Comparison of ENCODE assay signal across 14 cellular contexts in the genomic region with DNA sequence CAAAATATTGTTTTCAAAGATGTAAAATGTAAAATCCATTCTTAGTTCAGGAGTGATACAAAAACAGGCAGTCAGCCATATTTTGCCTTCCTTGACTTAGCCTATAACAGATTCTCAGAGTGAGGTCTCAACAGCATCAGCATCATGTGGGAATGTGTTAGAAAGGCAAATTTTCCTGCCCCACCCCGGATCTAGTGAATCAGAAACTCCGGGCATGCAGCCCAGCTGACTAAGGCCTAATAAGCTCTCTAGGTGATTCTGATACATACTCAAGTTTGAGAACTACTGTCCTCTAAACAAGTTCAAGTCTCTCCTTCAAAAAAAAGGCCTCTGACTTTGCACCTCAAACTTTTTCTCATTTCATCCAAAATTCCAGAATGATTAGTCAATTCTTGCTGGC. TPM values are rescaled to one million over a fixed set of nuclear protein-coding genes. Genes with fewer than 3 reads are reported as not detected.
DNase-seq lines count a peak whose midpoint lies in the region; ATAC-seq and TF ChIP-seq lines count a peak whose summit lies in the region.
"Had no signal": no experiment of that assay in that cellular context is flagged by ENCODE, and none has a peak within 500 bp of the region (broad histone marks: within the 10 kb centered on the region; RNA-seq: fewer than 3 reads in every experiment).

No MANE protein-coding gene starts in this region.

- H3K9me3 Mint-ChIP-seq in chondrocyte (ENCODE audit: low read depth) = no peaks in the 10 kb centered on the region
- H3K9me3 Mint-ChIP-seq in stimulated activated effector memory CD8-positive, alpha-beta T cell treated with anti-CD3 and anti-CD28 coated beads, Interleukin-12 subunit alpha, Interleukin-12 subunit beta, amount 100 ng/mL, for 72 hours = no peaks in the 10 kb centered on the region
- no peaks in the 10 kb centered on the region for H3K9me3 Mint-ChIP-seq in CD4-positive, alpha-beta T cell

- CTCF ChIA-PET in CD4-positive, alpha-beta T cell (lab: Charles Lee) = no interaction called here

- POLR2A ChIA-PET in CD4-positive, alpha-beta T cell (lab: Charles Lee) = no interaction called here

- H3K27ac Mint-ChIP-seq in chondrocyte (ENCODE audit: unreplicated experiment) = peak overlapping the region; percentile 84
- H3K27ac Mint-ChIP-seq in stimulated activated effector memory CD8-positive, alpha-beta T cell treated with anti-CD3 and anti-CD28 coated beads, Interleukin-12 subunit alpha, Interleukin-12 subunit beta, amount 100 ng/mL, for 72 hours = no peak overlapping the region
- H3K27ac Mint-ChIP-seq in CD4-positive, alpha-beta T cell = no peak overlapping the region
- H3K27ac Mint-ChIP-seq: CD4-positive, CD25-positive, alpha-beta regulatory T cell had no signal

- H3K4me3 Mint-ChIP-seq in chondrocyte (ENCODE audit: unreplicated experiment) = no peak overlapping the region
- no peak overlapping the region for H3K4me3 Mint-ChIP-seq in stimulated activated effector memory CD8-positive, alpha-beta T cell treated with anti-CD3 and anti-CD28 coated beads, Interleukin-12 subunit alpha, Interleukin-12 subunit beta, amount 100 ng/mL, for 72 hours
- no peak overlapping the region for H3K4me3 Mint-ChIP-seq in CD4-positive, alpha-beta T cell
- H3K4me3 Mint-ChIP-seq: CD4-positive, CD25-positive, alpha-beta regulatory T cell had no signal

- H3K9me3 ChIP-seq in CD4-positive, alpha-beta T cell (ENCODE audit: control insufficient read depth, low read length) = no peaks in the 10 kb centered on the region

- H3K27ac ChIP-seq in CD4-positive, alpha-beta T cell (ENCODE audit: low read depth, low read length) = no peak overlapping the region

- intact Hi-C loops in CD4-positive, alpha-beta T cell (cut with DNase I, micrococcal nuclease) = no loop called here

- no peak for ATAC-seq in stimulated activated effector memory CD8-positive, alpha-beta T cell treated with anti-CD3 and anti-CD28 coated beads, Interleukin-12 subunit alpha, Interleukin-12 subunit beta, amount 100 ng/mL, for 72 hours
- ATAC-seq in GM21576 (IDR thresholded peaks at IDR 0.05; ENCODE audit: unreplicated experiment) = no peak
- ATAC-seq in CD4-positive, alpha-beta T cell (ENCODE audit: poor library complexity) = no peak
- ATAC-seq: K562 had no signal

- H3K27me3 ChIP-seq in CD4-positive, alpha-beta T cell (ENCODE audit: control insufficient read depth, insufficient read depth, low read length) = no peaks in the 10 kb centered on the region

- H3K27me3 Mint-ChIP-seq in chondrocyte (ENCODE audit: low read depth) = no peaks in the 10 kb centered on the region
- no peaks in the 10 kb centered on the region for H3K27me3 Mint-ChIP-seq in CD4-positive, alpha-beta T cell
- H3K27me3 Mint-ChIP-seq: CD4-positive, CD25-positive, alpha-beta regulatory T cell had no signal

- H3K36me3 Mint-ChIP-seq in chondrocyte (ENCODE audit: low read depth) = no peaks in the 10 kb centered on the region
- no peaks in the 10 kb centered on the region for H3K36me3 Mint-ChIP-seq in stimulated activated effector memory CD8-positive, alpha-beta T cell treated with anti-CD3 and anti-CD28 coated beads, Interleukin-12 subunit alpha, Interleukin-12 subunit beta, amount 100 ng/mL, for 72 hours
- no peaks in the 10 kb centered on the region for H3K36me3 Mint-ChIP-seq in CD4-positive, alpha-beta T cell (ENCODE audit: low read depth)
- H3K36me3 Mint-ChIP-seq: CD4-positive, CD25-positive, alpha-beta regulatory T cell had no signal

- TF ChIP-seq CTCF in chondrocyte (IDR thresholded peaks at IDR 0.05) = no peak
- TF ChIP-seq CTCF in CD4-positive, alpha-beta T cell (IDR thresholded peaks at IDR 0.05) = no peak

- H3K4me1 Mint-ChIP-seq in chondrocyte (ENCODE audit: low read depth) = peaks cover 38% of the 10 kb centered on the region
- H3K4me1 Mint-ChIP-seq in stimulated activated effector memory CD8-positive, alpha-beta T cell treated with anti-CD3 and anti-CD28 coated beads, Interleukin-12 subunit alpha, Interleukin-12 subunit beta, amount 100 ng/mL, for 72 hours = peaks cover 7% of the 10 kb centered on the region
- H3K4me1 Mint-ChIP-seq in CD4-positive, alpha-beta T cell (ENCODE audit: low read depth) = peaks cover 19% of the 10 kb centered on the region

- DNase-seq in ACHN (peak; percentile 94), LHCN-M2 (ENCODE audit: low read depth) (peak; percentile 94), chondrocyte (ENCODE audit: low spot score) (no peak), kidney tubule cell (ENCODE audit: low spot score) (peak; percentile 96), SIG-M5 treated with dmso at 0.1 percent for 504 hours (lab: John Stamatoyannopoulos, UW; ENCODE audit: unreplicated experiment) (no peak)
- no peak for DNase-seq in stimulated activated effector memory CD8-positive, alpha-beta T cell treated with anti-CD3 and anti-CD28 coated beads, Interleukin-12 subunit alpha, Interleukin-12 subunit beta, amount 100 ng/mL, for 72 hours (ENCODE audit: low spot score in 2 of 2)
- no peak for DNase-seq in CD4-positive, alpha-beta T cell
- DNase-seq: activated effector memory CD4-positive, alpha-beta T cell treated with Interleukin-2 at 50 U/mL for 16 hours; CD4-positive, CD25-positive, alpha-beta regulatory T cell; head of caudate nucleus; NCI-H526 treated with DMSO at 0.1 percent for 48 hours; occipital lobe had no signal

- in situ Hi-C loops in ACHN (cut with HindIII; ENCODE audit: low pct_ligation_motif_present, low pct_unique_long_range_greater_than_20kb, low sequenced_read_pairs) = no loop called here

RNA-seq across cellular contexts. Expression of gene PRRC2C, which starts 46.9 kb away (rescaled TPM):
- total RNA-seq in LHCN-M2 (2014; rRNA removed) (45.5 and 63.6 TPM in 2 replicates), chondrocyte (131 to 153 TPM (median 146 TPM) in 3 replicates)
- 30.5 TPM for polyA plus RNA-seq in LHCN-M2 (2012)
- 100 to 1,000 TPM; 357 to 387 TPM for total RNA-seq in CD4-positive, alpha-beta T cell

Comparison
In these comparisons a context has a peak if more than half of its experiments do, and no peak if none do; other contexts are left out.
1. DNase-seq: peak in ACHN (single experiment), LHCN-M2 (single experiment) and kidney tubule cell (single experiment); none in chondrocyte (single experiment), SIG-M5 treated with dmso at 0.1 percent for 504 hours (single experiment), stimulated activated effector memory CD8-positive, alpha-beta T cell treated with anti-CD3 and anti-CD28 coated beads, Interleukin-12 subunit alpha, Interleukin-12 subunit beta, amount 100 ng/mL, for 72 hours (0 of 2) and CD4-positive, alpha-beta T cell (0 of 10).